7 cellular contexts compared by ENCODE assay signal in genomic region chr11:64224151-64224890, GRCh38. TPM values are rescaled to one million over a fixed set of nuclear protein-coding genes. Genes with fewer than 3 reads are reported as not detected.
DNase-seq lines count a peak whose midpoint lies in the region; ATAC-seq and TF ChIP-seq lines count a peak whose summit lies in the region.

No MANE protein-coding gene starts in this region.

- peaks cover 7% of the 10 kb centered on the region for H3K4me1 Mint-ChIP-seq in progenitor cell of endocrine pancreas (ENCODE audit: low read depth)

- no peaks in the 10 kb centered on the region for H3K9me3 ChIP-seq in NT2/D1 (ENCODE audit: insufficient read depth, low read length)

- DNase-seq in GM12864 (ENCODE audit: low read depth), result no peak
- no peak for DNase-seq in NT2/D1 (ENCODE audit: low read depth, low spot score)
- DNase-seq in coronary artery (ENCODE audit: low spot score), result peak; percentile 74
- no peak for DNase-seq in progenitor cell of endocrine pancreas (ENCODE audit: low spot score, unreplicated experiment)
- DNase-seq in caudate nucleus (lab: John Stamatoyannopoulos, UW), result no peak
- DNase-seq in NCI-H82 (lab: John Stamatoyannopoulos, UW), result no peak

- H3K27me3 Mint-ChIP-seq in progenitor cell of endocrine pancreas, result no peaks in the 10 kb centered on the region

- H3K36me3 Mint-ChIP-seq in progenitor cell of endocrine pancreas (ENCODE audit: insufficient read depth), result no peaks in the 10 kb centered on the region

- peaks cover 49% of the 10 kb centered on the region for H3K36me3 ChIP-seq in NT2/D1 (ENCODE audit: insufficient read depth, insufficient read length, low read length)

- ATAC-seq in HG03108 (IDR thresholded peaks at IDR 0.05; ENCODE audit: unreplicated experiment), result no peak

- H3K4me3 Mint-ChIP-seq in progenitor cell of endocrine pancreas (ENCODE audit: low read depth), result peak overlapping the region; percentile 87

- TF ChIP-seq CTCF in GM12864 (IDR thresholded peaks at IDR 0.05; ENCODE audit: low read depth, low read length, missing control alignments) (no peak), coronary artery (IDR thresholded peaks at IDR 0.05) (no peak), progenitor cell of endocrine pancreas (IDR thresholded peaks at IDR 0.05; ENCODE audit: unreplicated experiment) (no peak)

- H3K4me1 ChIP-seq in NT2/D1 (ENCODE audit: insufficient read depth, insufficient read length), result peaks cover 29% of the 10 kb centered on the region

- H3K9ac ChIP-seq in NT2/D1 (ENCODE audit: insufficient read length, low read depth), result peak overlapping the region; percentile 28

- H3K4me3 ChIP-seq in GM12864 (ENCODE audit: low read depth, low read length), result peak overlapping the region; percentile 62
- H3K4me3 ChIP-seq in NT2/D1 (ENCODE audit: insufficient read length, low read depth), result no peak overlapping the region
- no peak overlapping the region for H3K4me3 ChIP-seq in coronary artery

- H3K9me3 Mint-ChIP-seq in progenitor cell of endocrine pancreas (ENCODE audit: low read depth), result no peaks in the 10 kb centered on the region

- H3K27me3 ChIP-seq in NT2/D1 (ENCODE audit: insufficient read depth, insufficient read length), result no peaks in the 10 kb centered on the region

- H3K27ac Mint-ChIP-seq in progenitor cell of endocrine pancreas, result no peak overlapping the region

- no peak overlapping the region for H3K27ac ChIP-seq in coronary artery
- H3K27ac ChIP-seq in caudate nucleus (ENCODE audit: low read depth, low read length), result no peak overlapping the region

RNA-seq across cellular contexts. Expression of gene TRPT1, which starts 1.7 kb away (rescaled TPM):
- total RNA-seq in progenitor cell of endocrine pancreas, result 52.0 and 53.9 TPM in 2 replicates

RNA-seq across cellular contexts. Expression of gene NUDT22, which starts 1.8 kb away (rescaled TPM):
- total RNA-seq in progenitor cell of endocrine pancreas, result 42.9 and 48.2 TPM in 2 replicates

RNA-seq across cellular contexts. Expression of gene DNAJC4, which starts 6.0 kb away (rescaled TPM):
- total RNA-seq in progenitor cell of endocrine pancreas, result 35.4 and 39.1 TPM in 2 replicates

RNA-seq across cellular contexts. Expression of gene VEGFB, which starts 10.1 kb away (rescaled TPM):
- total RNA-seq in progenitor cell of endocrine pancreas, result 66.1 and 68.2 TPM in 2 replicates

RNA-seq across cellular contexts. Expression of gene FKBP2, which starts 16.6 kb away (rescaled TPM):
- 48.5 and 57.7 TPM in 2 replicates for total RNA-seq in progenitor cell of endocrine pancreas
